Comparison of ENCODE assay signal across 8 cellular contexts in genomic region chr7:92178928-92179373, GRCh38. TPM values are rescaled to one million over a fixed set of nuclear protein-coding genes. Genes with fewer than 3 reads are reported as not detected.
A peak's percentile ranks its signal among the peaks of the same experiment; 100 is the strongest.
DNase-seq lines count a peak whose midpoint lies in the region; ATAC-seq and TF ChIP-seq lines count a peak whose summit lies in the region.

TSS of gene LRRD1 (minus strand) at chr7:92179142. CDS start at chr7:92165202, 13,940 bp downstream.

- H3K9ac ChIP-seq in fibroblast of lung (ENCODE audit: insufficient read depth, low read length), result peak within 1 kb of the TSS; percentile 69

- H3K27ac ChIP-seq in OCI-LY7 (ENCODE audit: low read depth, low read length, poor library complexity, severe bottlenecking) (no peak within 1 kb of the TSS), fibroblast of lung (ENCODE audit: insufficient read depth, low read length) (peak within 1 kb of the TSS; percentile 72)

- H3K9me2 ChIP-seq in OCI-LY7 (ENCODE audit: insufficient read depth, low read length), result no peaks in the 10 kb centered on the region

- ATAC-seq in GM19351 (IDR thresholded peaks at IDR 0.05; ENCODE audit: unreplicated experiment), result peak; percentile 100
- peak; percentile 96 for ATAC-seq in HG03469 (IDR thresholded peaks at IDR 0.05; ENCODE audit: unreplicated experiment)
- peak; percentile 94 to 97 for ATAC-seq in naive B cell (ENCODE audit: low read depth in 2 of 2)

- no peaks in the 10 kb centered on the region for H3K9me3 ChIP-seq in OCI-LY7 (ENCODE audit: low read length)
- H3K9me3 ChIP-seq in fibroblast of lung (ENCODE audit: control insufficient read depth, insufficient read depth, low read depth, low read length), result no peaks in the 10 kb centered on the region

- DNase-seq in C1 segment of cervical spinal cord (lab: John Stamatoyannopoulos, UW) (peak; percentile 17 to 86 (median 78)), OCI-LY7 (ENCODE audit: low spot score) (peak; percentile 68), fibroblast of lung (ENCODE audit: low read depth in 2 of 2) (peak; percentile 79 to 82), naive B cell (peak; percentile 82)
- DNase-seq in activated T-helper 1 cell treated with anti-CD3 and anti-CD28 coated beads, Interleukin-12 subunit alpha, Interleukin-12 subunit beta, Interleukin-2, Interleukin-4 antibody, amounts not matched to agents 30 ng/mL and 10 ng/mL and 1 ng/mL, durations not matched to agents 14 hours and 24 hours and 36 hours (ENCODE audit: low spot score), result peak; percentile 84
- DNase-seq in stimulated activated CD8-positive, alpha-beta memory T cell treated with anti-CD3 and anti-CD28 coated beads, Interleukin-7, amount 100 ng/mL, for 48 hours (ENCODE audit: extremely low read depth in 1 of 2, low read depth in 1 of 2), result peak; percentile 76 to 78

- H3K79me2 ChIP-seq in OCI-LY7 (ENCODE audit: insufficient read depth, low read depth, low read length) (no peaks in the 10 kb centered on the region), fibroblast of lung (ENCODE audit: control insufficient read depth, insufficient read depth, low read length) (no peaks in the 10 kb centered on the region)

- peaks cover 5% of the 10 kb centered on the region for H3K9me3 Mint-ChIP-seq in activated T-helper 1 cell treated with anti-CD3 and anti-CD28 coated beads, Interleukin-12 subunit alpha, Interleukin-12 subunit beta, Interleukin-2, Interleukin-4 antibody, amounts not matched to agents 30 ng/mL and 10 ng/mL and 1 ng/mL, durations not matched to agents 14 hours and 24 hours and 36 hours
- peaks cover 0 to 4% (median 0%) of the 10 kb centered on the region in 7 donors for H3K9me3 Mint-ChIP-seq in naive B cell

- H3K4me2 ChIP-seq in OCI-LY7 (ENCODE audit: low read length) (peak within 1 kb of the TSS; percentile 51), fibroblast of lung (ENCODE audit: extremely low read depth, insufficient read depth, low read length) (peak within 1 kb of the TSS; percentile 93)

- no peaks in the 10 kb centered on the region for H3K36me3 Mint-ChIP-seq in activated T-helper 1 cell treated with anti-CD3 and anti-CD28 coated beads, Interleukin-12 subunit alpha, Interleukin-12 subunit beta, Interleukin-2, Interleukin-4 antibody, amounts not matched to agents 30 ng/mL and 10 ng/mL and 1 ng/mL, durations not matched to agents 14 hours and 24 hours and 36 hours (ENCODE audit: low read depth)
- H3K36me3 Mint-ChIP-seq in naive B cell, result no peaks in the 10 kb centered on the region

- no peaks in the 10 kb centered on the region for H3K36me3 ChIP-seq in OCI-LY7 (ENCODE audit: insufficient read depth, low read length)
- H3K36me3 ChIP-seq in fibroblast of lung (ENCODE audit: control insufficient read depth, insufficient read depth, low read length), result no peaks in the 10 kb centered on the region

- no peaks in the 10 kb centered on the region for H3K4me1 ChIP-seq in OCI-LY7 (ENCODE audit: insufficient read depth, low read length, poor library complexity, severe bottlenecking)
- peaks cover 9% of the 10 kb centered on the region for H3K4me1 ChIP-seq in fibroblast of lung (ENCODE audit: control insufficient read depth, extremely low read depth, insufficient read depth, low read length)

- no TSS peak for BruUV-seq in OCI-LY7 (replicated peaks; lab: Mats Ljungman, UMichigan)

- H3K27ac Mint-ChIP-seq in activated T-helper 1 cell treated with anti-CD3 and anti-CD28 coated beads, Interleukin-12 subunit alpha, Interleukin-12 subunit beta, Interleukin-2, Interleukin-4 antibody, amounts not matched to agents 30 ng/mL and 10 ng/mL and 1 ng/mL, durations not matched to agents 14 hours and 24 hours and 36 hours, result no peak within 1 kb of the TSS
- peak within 1 kb of the TSS in 3 of 6 donors; percentile 23 to 42 (median 24) for H3K27ac Mint-ChIP-seq in naive B cell

- intact Hi-C loops in OCI-LY7 (cut with micrococcal nuclease; ENCODE audit: unreplicated experiment), result no loop called here
- intact Hi-C loops in activated T-helper 1 cell treated with anti-CD3 and anti-CD28 coated beads, Interleukin-12 subunit alpha, Interleukin-12 subunit beta, Interleukin-2, Interleukin-4 antibody, amounts not matched to agents 30 ng/mL and 10 ng/mL and 1 ng/mL, durations not matched to agents 14 hours and 24 hours and 36 hours (cut with micrococcal nuclease), result loop anchor here (1.0 to 5.0 kb wide), 6 partner anchors 45 to 878 kb away; partner anchors contain the start of genes AKAP9, CYP51A1 and GATAD1

- H2AFZ ChIP-seq in OCI-LY7 (ENCODE audit: low read length), result no peak within 1 kb of the TSS
- H2AFZ ChIP-seq in fibroblast of lung (ENCODE audit: low read length), result peak within 1 kb of the TSS; percentile 98

- POLR2A ChIA-PET in OCI-LY7 (lab: Charles Lee), result no interaction called here

- no peaks in the 10 kb centered on the region for H3K27me3 ChIP-seq in fibroblast of lung (ENCODE audit: control insufficient read depth, insufficient read depth, low read length)

- H4K20me1 ChIP-seq in OCI-LY7 (ENCODE audit: insufficient read depth, low read length) (no peaks in the 10 kb centered on the region), fibroblast of lung (ENCODE audit: control insufficient read depth, extremely low read depth, insufficient read depth, low read length) (no peaks in the 10 kb centered on the region)

- no peak within 1 kb of the TSS for H3K4me3 ChIP-seq in OCI-LY7 (ENCODE audit: low read depth, low read length, poor library complexity, severe bottlenecking)
- H3K4me3 ChIP-seq in fibroblast of lung (replicated peaks in 1 of 4; ENCODE audit: control extremely low read depth in 1 of 4, insufficient read depth in 1 of 4, low read depth in 3 of 4, low read length in 4 of 4), result peak within 1 kb of the TSS; percentile 47 to 61 (median 54)

- TF ChIP-seq CTCF in OCI-LY7 (conservative IDR thresholded peaks at IDR 0.05; ENCODE audit: low read length) (peak; percentile 77), fibroblast of lung (conservative IDR thresholded peaks at IDR 0.05 in 1 of 2, IDR thresholded peaks at IDR 0.05 in 1 of 2; ENCODE audit: low read depth in 1 of 2, low read length in 2 of 2) (peak; percentile 83 to 89)

- CTCF ChIA-PET in OCI-LY7 (lab: Charles Lee; ENCODE audit: unreplicated experiment), result no interaction called here

- H3K4me3 Mint-ChIP-seq in activated T-helper 1 cell treated with anti-CD3 and anti-CD28 coated beads, Interleukin-12 subunit alpha, Interleukin-12 subunit beta, Interleukin-2, Interleukin-4 antibody, amounts not matched to agents 30 ng/mL and 10 ng/mL and 1 ng/mL, durations not matched to agents 14 hours and 24 hours and 36 hours, result peak within 1 kb of the TSS; percentile 69
- peak within 1 kb of the TSS; percentile 78 to 92 (median 85) for H3K4me3 Mint-ChIP-seq in naive B cell

- H3K27me3 Mint-ChIP-seq in activated T-helper 1 cell treated with anti-CD3 and anti-CD28 coated beads, Interleukin-12 subunit alpha, Interleukin-12 subunit beta, Interleukin-2, Interleukin-4 antibody, amounts not matched to agents 30 ng/mL and 10 ng/mL and 1 ng/mL, durations not matched to agents 14 hours and 24 hours and 36 hours (ENCODE audit: insufficient read depth), result peaks cover 17% of the 10 kb centered on the region
- peaks cover 0 to 4% (median 0%) of the 10 kb centered on the region in 3 donors for H3K27me3 Mint-ChIP-seq in naive B cell

- H3K4me1 Mint-ChIP-seq in activated T-helper 1 cell treated with anti-CD3 and anti-CD28 coated beads, Interleukin-12 subunit alpha, Interleukin-12 subunit beta, Interleukin-2, Interleukin-4 antibody, amounts not matched to agents 30 ng/mL and 10 ng/mL and 1 ng/mL, durations not matched to agents 14 hours and 24 hours and 36 hours (ENCODE audit: low read depth), result no peaks in the 10 kb centered on the region
- peaks cover 3 to 15% (median 12%) of the 10 kb centered on the region in 3 donors for H3K4me1 Mint-ChIP-seq in naive B cell

RNA-seq across cellular contexts. Expression of gene LRRD1, which starts in this region (rescaled TPM):
- 0.28 TPM in 1 of 2 replicates, not detected in the other for total RNA-seq in OCI-LY7 (2014; rRNA removed; shearing (Covaris generic))
- total RNA-seq in OCI-LY7 (2022), result 0.13 and 0.42 TPM in 2 replicates
- total RNA-seq in activated T-helper 1 cell treated with anti-CD3 and anti-CD28 coated beads, Interleukin-12 subunit alpha, Interleukin-12 subunit beta, Interleukin-2, Interleukin-4 antibody, amounts not matched to agents 30 ng/mL and 10 ng/mL and 1 ng/mL, durations not matched to agents 14 hours and 24 hours and 36 hours, result not detected in 2 replicates
- total RNA-seq in fibroblast of lung, result under 0.01 and 0.17 TPM in 2 replicates
- polyA plus RNA-seq in fibroblast of lung, result 0.02 and 0.06 TPM in 2 replicates
- polyA plus RNA-seq in fibroblast of lung (2012), result not detected in 2 replicates
- polyA minus RNA-seq in fibroblast of lung (ENCODE audit: low replicate concordance), result not detected in 2 replicates
- polyA plus RNA-seq in naive B cell (ENCODE audit: low read depth in 6 of 6), result not detected

Comparison
In these comparisons a context has a peak if more than half of its experiments do, and no peak if none do; other contexts are left out.
1. Peak in DNase-seq and H3K4me2 ChIP-seq in OCI-LY7; RNA of the gene not detected or under 1 TPM.
2. Peak in DNase-seq in activated T-helper 1 cell treated with anti-CD3 and anti-CD28 coated beads, Interleukin-12 subunit alpha, Interleukin-12 subunit beta, Interleukin-2, Interleukin-4 antibody, amounts not matched to agents 30 ng/mL and 10 ng/mL and 1 ng/mL, durations not matched to agents 14 hours and 24 hours and 36 hours; RNA of the gene not detected or under 1 TPM.
3. Peak in DNase-seq, H3K4me3 ChIP-seq, H3K27ac ChIP-seq, H3K9ac ChIP-seq and H3K4me2 ChIP-seq in fibroblast of lung; RNA of the gene not detected or under 1 TPM.
4. Peak in DNase-seq and ATAC-seq in naive B cell; RNA of the gene not detected or under 1 TPM.